In the genomic region with DNA sequence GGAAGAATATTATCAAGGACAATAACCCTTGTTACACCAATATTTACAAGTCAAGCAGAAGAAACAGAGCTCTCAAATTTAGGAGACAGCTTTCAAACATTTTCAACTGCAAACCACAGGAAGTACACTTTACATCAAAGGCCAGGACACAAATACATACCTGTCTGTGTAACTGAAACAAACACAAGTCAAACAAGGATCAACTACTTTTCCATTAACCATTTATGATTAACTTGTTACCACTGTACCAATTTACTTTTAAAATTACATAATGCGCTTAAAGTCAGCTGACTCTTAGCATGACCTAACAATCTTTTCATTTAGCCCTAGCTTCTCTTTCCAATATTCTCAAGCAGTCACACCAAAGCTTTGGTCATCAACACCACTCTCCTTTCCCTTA, we compare ENCODE assay signal across 15 cellular contexts. TPM values are rescaled to one million over a fixed set of nuclear protein-coding genes. Genes with fewer than 3 reads are reported as not detected.
DNase-seq lines count a peak whose midpoint lies in the region; ATAC-seq, FAIRE-seq and TF ChIP-seq lines count a peak whose summit lies in the region.
"Had no signal": no experiment of that assay in that cellular context is flagged by ENCODE, and none has a peak within 500 bp of the region (broad histone marks: within the 10 kb centered on the region; RNA-seq: fewer than 3 reads in every experiment).

No MANE protein-coding gene starts in this region.

- no peaks in the 10 kb centered on the region for H3K27me3 ChIP-seq in CD8-positive, alpha-beta memory T cell (ENCODE audit: insufficient read depth, low read length, poor library complexity, severe bottlenecking)
- no peaks in the 10 kb centered on the region for H3K27me3 ChIP-seq in body of pancreas
- H3K27me3 ChIP-seq in lower lobe of right lung (ENCODE audit: low read depth): no peaks in the 10 kb centered on the region
- H3K27me3 ChIP-seq: spleen had no signal

- peaks cover 0 to 1% of the 10 kb centered on the region in 2 donors for H3K27me3 Mint-ChIP-seq in CD8-positive, alpha-beta memory T cell
- H3K27me3 Mint-ChIP-seq in effector memory CD8-positive, alpha-beta T cell: no peaks in the 10 kb centered on the region

- DNase-seq in CD8-positive, alpha-beta memory T cell: no peak
- DNase-seq in GM19239 (ENCODE audit: insufficient read length, low spot score): no peak
- DNase-seq in effector memory CD8-positive, alpha-beta T cell: no peak
- no peak for DNase-seq in T-helper 9 cell
- no peak for DNase-seq in body of pancreas
- no peak for DNase-seq in lower lobe of right lung
- no peak for DNase-seq in NCI-H526 (lab: John Stamatoyannopoulos, UW)
- DNase-seq: activated CD8-positive, alpha-beta memory T cell treated with anti-CD3 and anti-CD28 coated beads, Interleukin-2, amount 50 U/mL, for 4 hours; H7; islet precursor cell; NCI-H1048; NCI-H526 treated with DMSO at 0.1 percent for 48 hours; spleen had no signal

- CTCF ChIA-PET in CD8-positive, alpha-beta memory T cell (lab: Charles Lee): interaction anchor here (0.8 to 1.0 kb wide), 2 partner anchors 17 to 23 kb away, joined by 3 read pairs; no protein-coding TSS in a partner anchor

- peak overlapping the region in 6 of 7 donors; percentile 11 to 70 (median 58) for H3K4me3 Mint-ChIP-seq in CD8-positive, alpha-beta memory T cell
- peak overlapping the region; percentile 52 to 73 for H3K4me3 Mint-ChIP-seq in effector memory CD8-positive, alpha-beta T cell

- H3K27ac Mint-ChIP-seq in CD8-positive, alpha-beta memory T cell: peak overlapping the region in 6 of 8 donors; percentile 24 to 74 (median 58)
- H3K27ac Mint-ChIP-seq in effector memory CD8-positive, alpha-beta T cell: peak overlapping the region; percentile 36 to 85

- TF ChIP-seq CTCF in body of pancreas (IDR thresholded peaks at IDR 0.05) (no peak), lower lobe of right lung (IDR thresholded peaks at IDR 0.05) (no peak)

- H3K36me3 ChIP-seq in CD8-positive, alpha-beta memory T cell (ENCODE audit: insufficient read depth, low read length): no peaks in the 10 kb centered on the region
- H3K36me3 ChIP-seq in body of pancreas (replicated peaks in 1 of 2; ENCODE audit: insufficient read depth in 1 of 2, low read depth in 2 of 2): no peaks in the 10 kb centered on the region
- no peaks in the 10 kb centered on the region for H3K36me3 ChIP-seq in lower lobe of right lung

- peak; percentile 78 for FAIRE-seq in GM19239 (lab: Jason Lieb, UNC)

- H3K9me3 ChIP-seq in CD8-positive, alpha-beta memory T cell (ENCODE audit: low read length): no peaks in the 10 kb centered on the region
- no peaks in the 10 kb centered on the region for H3K9me3 ChIP-seq in body of pancreas
- no peaks in the 10 kb centered on the region for H3K9me3 ChIP-seq in lower lobe of right lung
- H3K9me3 ChIP-seq: spleen had no signal

- H3K36me3 Mint-ChIP-seq in CD8-positive, alpha-beta memory T cell: peaks cover 0 to 18% (median 3%) of the 10 kb centered on the region in 3 donors
- peaks cover 10% of the 10 kb centered on the region for H3K36me3 Mint-ChIP-seq in effector memory CD8-positive, alpha-beta T cell (ENCODE audit: insufficient read depth)

- H3K4me1 Mint-ChIP-seq in CD8-positive, alpha-beta memory T cell: peaks cover 54 to 76% (median 73%) of the 10 kb centered on the region in 3 donors
- peaks cover 31 to 51% of the 10 kb centered on the region in 2 donors for H3K4me1 Mint-ChIP-seq in effector memory CD8-positive, alpha-beta T cell (ENCODE audit: low read depth in 2 of 2)

- intact Hi-C loops in body of pancreas (cut with DNase I) (no loop called here), lower lobe of right lung (cut with DNase I) (no loop called here)

- H3K9me3 Mint-ChIP-seq in CD8-positive, alpha-beta memory T cell: no peaks in the 10 kb centered on the region
- H3K9me3 Mint-ChIP-seq in effector memory CD8-positive, alpha-beta T cell: no peaks in the 10 kb centered on the region

- 81 to 91% methylated on average over 1 of the region's 1 CpG for WGBS in body of pancreas, 2 donors

- TF ChIP-seq POLR2A in body of pancreas (IDR thresholded peaks at IDR 0.05): no peak

- POLR2A ChIA-PET in CD8-positive, alpha-beta memory T cell (lab: Charles Lee): interaction anchor here (1.1 to 2.0 kb wide), 2 partner anchors 41 to 44 kb away, joined by 3 to 7 read pairs; a partner anchor contains a TSS

- no peak overlapping the region for H3K27ac ChIP-seq in CD8-positive, alpha-beta memory T cell (ENCODE audit: low read depth, low read length)
- H3K27ac ChIP-seq in body of pancreas (no peak overlapping the region), lower lobe of right lung (no peak overlapping the region)
- H3K27ac ChIP-seq: C4-2B had no signal

- ATAC-seq in HG03565 (IDR thresholded peaks at IDR 0.05; ENCODE audit: unreplicated experiment) (peak; percentile 48), body of pancreas (no peak), lower lobe of right lung (no peak)
- ATAC-seq in effector memory CD8-positive, alpha-beta T cell (replicated peaks): peak; percentile 62

- no peak overlapping the region for H3K4me3 ChIP-seq in CD8-positive, alpha-beta memory T cell (ENCODE audit: low read length)
- H3K4me3 ChIP-seq in body of pancreas: no peak overlapping the region
- no peak overlapping the region for H3K4me3 ChIP-seq in lower lobe of right lung
- H3K4me3 ChIP-seq: spleen had no signal

- peaks cover 28% of the 10 kb centered on the region for H3K4me1 ChIP-seq in CD8-positive, alpha-beta memory T cell (ENCODE audit: insufficient read depth, low read length)
- H3K4me1 ChIP-seq in body of pancreas: peaks cover 32% of the 10 kb centered on the region
- H3K4me1 ChIP-seq in lower lobe of right lung: peaks cover 29% of the 10 kb centered on the region

RNA-seq across cellular contexts. Expression of a gene that starts 43.5 kb away (rescaled TPM):
- 10 to 100 TPM; 32.0 to 35.6 TPM for total RNA-seq in CD8-positive, alpha-beta memory T cell
- polyA plus RNA-seq in CD8-positive, alpha-beta memory T cell: 45.3 TPM
- total RNA-seq in body of pancreas (10 to 100 TPM; 27.5 to 32.3 TPM), lower lobe of right lung (36.4 TPM)

Comparison
In these comparisons a context has a peak if more than half of its experiments do, and no peak if none do; other contexts are left out.
1. ATAC-seq: peak in HG03565 (single experiment) and effector memory CD8-positive, alpha-beta T cell (single experiment); none in body of pancreas (single experiment) and lower lobe of right lung (0 of 2).